33 cellular contexts compared by ENCODE assay signal in the genomic region with DNA sequence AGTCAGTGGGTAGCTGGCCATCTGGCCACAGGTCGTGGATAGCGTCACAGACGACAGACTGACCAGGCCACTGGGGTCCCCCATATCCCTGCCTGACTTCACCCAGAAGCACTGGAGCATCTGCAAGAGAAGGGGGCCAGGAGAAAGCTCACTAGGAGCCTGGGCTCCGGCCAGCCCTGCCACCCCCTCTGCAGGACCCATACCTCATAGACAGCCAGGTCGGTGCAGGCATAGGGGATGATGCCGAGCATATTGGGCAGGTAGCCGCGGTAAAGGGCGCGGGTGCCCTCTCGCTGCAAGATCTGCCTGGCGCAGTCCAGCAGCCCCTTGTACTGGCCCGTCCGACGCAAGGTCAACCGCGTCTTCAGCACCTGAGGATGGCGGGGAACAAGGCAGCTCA. TPM values are rescaled to one million over a fixed set of nuclear protein-coding genes. Genes with fewer than 3 reads are reported as not detected.
"Had no signal": no experiment of that assay in that cellular context is flagged by ENCODE, and none has a peak within 500 bp of the region (broad histone marks: within the 10 kb centered on the region; RNA-seq: fewer than 3 reads in every experiment).

No MANE protein-coding gene starts in this region.

- H3K4me3 ChIP-seq: ascending aorta, breast epithelium, cardiac muscle cell, colonic mucosa, esophagus squamous epithelium, gastroesophageal sphincter had no signal

- H3K27ac Mint-ChIP-seq: activated T-helper 17 cell treated with anti-CD3 and anti-CD28 coated beads, Interleukin-2, amount 50 U/mL, for 72 hours had no signal

- ATAC-seq: activated CD4-positive, alpha-beta T cell treated with anti-CD3 and anti-CD28 coated beads for 36 hours; activated CD8-positive, alpha-beta T cell treated with anti-CD3 and anti-CD28 coated beads for 36 hours; activated T-cell treated with anti-CD3 and anti-CD28 coated beads, Interleukin-2, amount 50 U/mL, for 4 hours; activated T-helper 17 cell treated with anti-CD3 and anti-CD28 coated beads, Interleukin-2, amount 50 U/mL, for 72 hours; gastroesophageal sphincter had no signal

- H3K9me3 ChIP-seq: ascending aorta, breast epithelium, colonic mucosa, esophagus squamous epithelium, gastroesophageal sphincter had no signal

- H3K4me3 Mint-ChIP-seq: activated CD4-positive, alpha-beta T cell treated with anti-CD3 and anti-CD28 coated beads for 36 hours; activated CD4-positive, alpha-beta T cell treated with anti-CD3 and anti-CD28 coated beads, Interleukin-2, amount 10 ng/mL, durations not matched to agents 7 days and 5 days; activated CD8-positive, alpha-beta T cell treated with anti-CD3 and anti-CD28 coated beads for 36 hours; activated naive CD4-positive, alpha-beta T cell treated with anti-CD3 and anti-CD28 coated beads, Interleukin-2, amount 50 U/mL, for 24 hours; activated naive CD8-positive, alpha-beta T cell treated with anti-CD3 and anti-CD28 coated beads, Interleukin-2, amount 10 ng/mL, durations not matched to agents 7 days and 5 days; activated T-cell treated with anti-CD3 and anti-CD28 coated beads, Interleukin-2, amount 50 U/mL, for 4 hours; activated T-helper 17 cell treated with anti-CD3 and anti-CD28 coated beads, Interleukin-2, amount 50 U/mL, for 72 hours; brain had no signal

- H3K27ac ChIP-seq: ascending aorta, breast epithelium, cardiac muscle cell, colonic mucosa, epithelial cell of prostate, esophagus squamous epithelium, gastroesophageal sphincter had no signal

- H3K27me3 Mint-ChIP-seq: activated CD4-positive, alpha-beta T cell treated with anti-CD3 and anti-CD28 coated beads for 36 hours; activated CD4-positive, alpha-beta T cell treated with anti-CD3 and anti-CD28 coated beads, Interleukin-2, amount 10 ng/mL, durations not matched to agents 7 days and 5 days; activated CD8-positive, alpha-beta T cell treated with anti-CD3 and anti-CD28 coated beads for 36 hours; activated naive CD4-positive, alpha-beta T cell treated with anti-CD3 and anti-CD28 coated beads, Interleukin-2, amount 50 U/mL, for 24 hours; activated naive CD8-positive, alpha-beta T cell treated with anti-CD3 and anti-CD28 coated beads, Interleukin-2, amount 10 ng/mL, durations not matched to agents 7 days and 5 days had no signal

- H3K36me3 ChIP-seq: ascending aorta, breast epithelium, cardiac muscle cell, colonic mucosa had no signal

- H3K9me3 Mint-ChIP-seq: activated CD4-positive, alpha-beta T cell treated with anti-CD3 and anti-CD28 coated beads, Interleukin-2, amount 10 ng/mL, durations not matched to agents 7 days and 5 days; activated naive CD4-positive, alpha-beta T cell treated with anti-CD3 and anti-CD28 coated beads, Interleukin-2, amount 50 U/mL, for 24 hours; activated naive CD8-positive, alpha-beta T cell treated with anti-CD3 and anti-CD28 coated beads, Interleukin-2, amount 10 ng/mL, durations not matched to agents 7 days and 5 days; activated T-cell treated with anti-CD3 and anti-CD28 coated beads, Interleukin-2, amount 50 U/mL, for 4 hours; activated T-helper 17 cell treated with anti-CD3 and anti-CD28 coated beads, Interleukin-2, amount 50 U/mL, for 72 hours had no signal

- DNase-seq: activated CD4-positive, alpha-beta T cell treated with anti-CD3 and anti-CD28 coated beads for 36 hours; activated CD4-positive, alpha-beta T cell treated with anti-CD3 and anti-CD28 coated beads, Interleukin-2, amount 10 ng/mL, durations not matched to agents 7 days and 5 days; activated CD4-positive, alpha-beta T cell treated with anti-CD3 and anti-CD28 coated beads, Interleukin-2, amount 50 U/mL, for 4 hours; activated CD4-positive, CD25-positive, alpha-beta regulatory T cell; activated CD4-positive, CD25-positive, alpha-beta regulatory T cell treated with anti-CD3 and anti-CD28 coated beads, Interleukin-2, amount 50 U/mL, for 72 hours; activated CD8-positive, alpha-beta memory T cell treated with anti-CD3 and anti-CD28 coated beads for 24 hours; activated CD8-positive, alpha-beta memory T cell treated with anti-CD3 and anti-CD28 coated beads, Interleukin-2, amount 50 U/mL, for 4 hours; activated CD8-positive, alpha-beta T cell treated with anti-CD3 and anti-CD28 coated beads for 36 hours; activated effector memory CD4-positive, alpha-beta T cell treated with Interleukin-2 at 50 U/mL for 16 hours; activated gamma-delta T cell treated with Interleukin-2 at 50 U/mL for 16 hours; activated naive CD4-positive, alpha-beta T cell treated with Interleukin-2 at 50 U/mL for 16 hours; activated naive CD8-positive, alpha-beta T cell treated with anti-CD3 and anti-CD28 coated beads, Interleukin-2, amount 10 ng/mL, durations not matched to agents 7 days and 5 days; activated T-cell treated with anti-CD3 and anti-CD28 coated beads, Interleukin-2, amount 50 U/mL, for 4 hours; central memory CD4-positive, alpha-beta T cell; cerebellar nuclear complex; colonic mucosa; effector CD8-positive, alpha-beta T cell; esophagus squamous epithelium; foreskin melanocyte; T-helper 2 cell had no signal

- H3K27me3 ChIP-seq: ascending aorta, breast epithelium, colonic mucosa, esophagus squamous epithelium, gastroesophageal sphincter had no signal

RNA-seq across cellular contexts. Expression of a gene that starts 6.4 kb away (rescaled TPM):
- total RNA-seq: activated CD8-positive, alpha-beta T cell treated with anti-CD3 and anti-CD28 coated beads for 36 hours; activated T-cell treated with anti-CD3 and anti-CD28 coated beads, Interleukin-2, amount 50 U/mL, for 4 hours; activated T-helper 17 cell treated with anti-CD3 and anti-CD28 coated beads, Interleukin-2, amount 50 U/mL, for 72 hours; ascending aorta; endothelial cell of umbilical vein; fibroblast of villous mesenchyme had no signal

RNA-seq across cellular contexts. Expression of a gene that starts 36.9 kb away (rescaled TPM):
- total RNA-seq: ascending aorta; dermis microvascular lymphatic vessel endothelial cell; endothelial cell of umbilical vein; glomerular endothelial cell; T-helper 1 cell treated with Interleukin-12 subunit alpha and Interleukin-12 subunit beta and Interleukin-4 antibody, amounts not matched to agents 30 ng/mL and 1 ng/mL, for 36 hours had no signal
